Comparison of ENCODE assay signal across 12 cellular contexts in the genomic region with DNA sequence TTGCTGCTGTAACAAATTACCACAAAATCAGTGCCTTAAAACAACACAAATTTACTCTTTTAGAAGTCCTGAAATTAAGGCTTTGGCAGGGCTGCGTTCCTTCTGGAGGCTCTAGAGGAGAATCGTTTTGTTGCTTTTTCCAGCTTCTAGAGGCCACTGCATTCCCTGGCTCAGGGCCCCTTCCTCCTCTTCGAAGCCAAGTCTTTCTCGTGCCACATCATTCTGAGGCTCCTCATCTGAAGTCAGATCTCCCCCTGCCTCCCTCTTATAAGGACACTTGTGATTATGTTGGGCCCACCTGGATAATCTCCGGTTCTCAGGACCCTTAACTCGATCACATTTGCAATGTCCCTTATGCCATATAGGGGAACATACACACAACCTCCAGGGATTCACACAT. TPM values are rescaled to one million over a fixed set of nuclear protein-coding genes. Genes with fewer than 3 reads are reported as not detected.
DNase-seq lines count a peak whose midpoint lies in the region; ATAC-seq and TF ChIP-seq lines count a peak whose summit lies in the region.
"Had no signal": no experiment of that assay in that cellular context is flagged by ENCODE, and none has a peak within 500 bp of the region (broad histone marks: within the 10 kb centered on the region; RNA-seq: fewer than 3 reads in every experiment).

No MANE protein-coding gene starts in this region.

- H3K27me3 Mint-ChIP-seq in activated naive CD4-positive, alpha-beta T cell treated with anti-CD3 and anti-CD28 coated beads for 36 hours (ENCODE audit: low read depth), result no peaks in the 10 kb centered on the region
- H3K27me3 Mint-ChIP-seq in activated T-helper 17 cell treated with anti-CD3 and anti-CD28 coated beads, Interleukin-2, amount 50 U/mL, for 72 hours, result no peaks in the 10 kb centered on the region

- no peak for DNase-seq in activated naive CD4-positive, alpha-beta T cell treated with anti-CD3 and anti-CD28 coated beads for 36 hours
- no peak for DNase-seq in activated naive CD4-positive, alpha-beta T cell treated with Interleukin-2 at 50 U/mL for 16 hours
- no peak for DNase-seq in thyroid gland
- DNase-seq in SW 1271 (lab: John Stamatoyannopoulos, UW), result no peak
- DNase-seq: cerebellar nuclear complex; NCI-H2227 treated with DMSO at 0.1 percent for 48 hours; pancreas; stimulated activated CD4-positive, alpha-beta T cell treated with anti-CD3 and anti-CD28 coated beads, Interleukin-4, amount 100 ng/mL, for 4 hours had no signal

- no peak for TF ChIP-seq CTCF in thyroid gland (IDR thresholded peaks at IDR 0.05)

- H3K9ac ChIP-seq in mucosa of rectum (ENCODE audit: low read depth in 1 of 2, low read length in 2 of 2), result no peak overlapping the region

- peaks cover 88% of the 10 kb centered on the region for H3K4me1 Mint-ChIP-seq in activated naive CD4-positive, alpha-beta T cell treated with anti-CD3 and anti-CD28 coated beads for 36 hours (ENCODE audit: low read depth)
- peaks cover 60% of the 10 kb centered on the region for H3K4me1 Mint-ChIP-seq in activated T-helper 17 cell treated with anti-CD3 and anti-CD28 coated beads, Interleukin-2, amount 50 U/mL, for 72 hours

- CTCF ChIA-PET in activated naive CD4-positive, alpha-beta T cell treated with anti-CD3 and anti-CD28 coated beads for 36 hours (lab: Charles Lee), result interaction anchor here (0.8 to 2.0 kb wide), 8 partner anchors 31 to 83 kb away, joined by 3 to 13 read pairs (median 4); no protein-coding TSS in a partner anchor

- 75 to 81% methylated on average over 6 of the region's 6 CpGs for WGBS in thyroid gland, 2 donors

- H3K4me3 Mint-ChIP-seq in activated naive CD4-positive, alpha-beta T cell treated with anti-CD3 and anti-CD28 coated beads for 36 hours, result no peak overlapping the region
- peak overlapping the region; percentile 17 for H3K4me3 Mint-ChIP-seq in activated T-helper 17 cell treated with anti-CD3 and anti-CD28 coated beads, Interleukin-2, amount 50 U/mL, for 72 hours

- no peaks in the 10 kb centered on the region for H3K9me3 Mint-ChIP-seq in activated naive CD4-positive, alpha-beta T cell treated with anti-CD3 and anti-CD28 coated beads for 36 hours
- no peaks in the 10 kb centered on the region for H3K9me3 Mint-ChIP-seq in activated T-helper 17 cell treated with anti-CD3 and anti-CD28 coated beads, Interleukin-2, amount 50 U/mL, for 72 hours

- intact Hi-C loops in activated naive CD4-positive, alpha-beta T cell treated with anti-CD3 and anti-CD28 coated beads for 36 hours (cut with micrococcal nuclease), result loop anchor here (10.0 kb wide), 1 partner anchor 883 kb away; no protein-coding TSS in a partner anchor
- intact Hi-C loops in thyroid gland (cut with DNase I), result no loop called here

- peak overlapping the region; percentile 39 for H3K27ac Mint-ChIP-seq in activated naive CD4-positive, alpha-beta T cell treated with anti-CD3 and anti-CD28 coated beads for 36 hours
- peak overlapping the region; percentile 71 for H3K27ac Mint-ChIP-seq in activated T-helper 17 cell treated with anti-CD3 and anti-CD28 coated beads, Interleukin-2, amount 50 U/mL, for 72 hours

- H3K27me3 ChIP-seq in mucosa of rectum (ENCODE audit: control insufficient read depth in 2 of 2, insufficient read depth in 2 of 2, low read length in 2 of 2) (no peaks in the 10 kb centered on the region), thyroid gland (no peaks in the 10 kb centered on the region)
- H3K27me3 ChIP-seq: pancreas had no signal

- H3K27ac ChIP-seq in mucosa of rectum (ENCODE audit: low read depth in 2 of 2, low read length in 2 of 2) (peak overlapping the region; percentile 49 to 52), thyroid gland (peak overlapping the region; percentile 19 to 54 (median 22))

- H3K4me1 ChIP-seq in mucosa of rectum (ENCODE audit: control insufficient read depth in 2 of 2, insufficient read depth in 2 of 2, low read length in 2 of 2), result peaks cover 55 to 67% of the 10 kb centered on the region in 2 donors
- peaks cover 49 to 77% of the 10 kb centered on the region in 2 donors for H3K4me1 ChIP-seq in thyroid gland

- peaks cover 8 to 14% of the 10 kb centered on the region in 2 donors for H3K36me3 ChIP-seq in mucosa of rectum (ENCODE audit: control insufficient read depth in 2 of 2, insufficient read depth in 2 of 2, low read length in 2 of 2)
- no peaks in the 10 kb centered on the region for H3K36me3 ChIP-seq in thyroid gland
- H3K36me3 ChIP-seq: pancreas had no signal

- no peaks in the 10 kb centered on the region for H3K9me3 ChIP-seq in mucosa of rectum (ENCODE audit: control insufficient read depth in 2 of 2, low read length in 2 of 2)
- H3K9me3 ChIP-seq in thyroid gland, result no peaks in the 10 kb centered on the region
- H3K9me3 ChIP-seq: pancreas had no signal

- no peak for ATAC-seq in activated T-helper 17 cell treated with anti-CD3 and anti-CD28 coated beads, Interleukin-2, amount 50 U/mL, for 72 hours (replicated peaks)
- ATAC-seq in HG03095 (IDR thresholded peaks at IDR 0.05; ENCODE audit: unreplicated experiment) (no peak), GM18519 (IDR thresholded peaks at IDR 0.05; ENCODE audit: low FRiP score, unreplicated experiment) (no peak)
- ATAC-seq: pancreas had no signal

- H3K4me3 ChIP-seq in mucosa of rectum (ENCODE audit: low read length in 2 of 2) (no peak overlapping the region), thyroid gland (replicated peaks in 1 of 3) (no peak overlapping the region)
- H3K4me3 ChIP-seq: pancreas had no signal

- no peak for TF ChIP-seq POLR2A in thyroid gland (IDR thresholded peaks at IDR 0.05)

- peaks cover 28% of the 10 kb centered on the region for H3K36me3 Mint-ChIP-seq in activated naive CD4-positive, alpha-beta T cell treated with anti-CD3 and anti-CD28 coated beads for 36 hours (ENCODE audit: low read depth)
- peaks cover 58% of the 10 kb centered on the region for H3K36me3 Mint-ChIP-seq in activated T-helper 17 cell treated with anti-CD3 and anti-CD28 coated beads, Interleukin-2, amount 50 U/mL, for 72 hours (ENCODE audit: low read depth)

RNA-seq across cellular contexts. Expression of gene SLC22A5, which starts 48.0 kb away (rescaled TPM):
- 1 to 10 TPM; 3.1 to 3.6 TPM for total RNA-seq in activated naive CD4-positive, alpha-beta T cell treated with anti-CD3 and anti-CD28 coated beads for 36 hours
- 1 to 10 TPM; 3.2 to 3.5 TPM for total RNA-seq in activated T-helper 17 cell treated with anti-CD3 and anti-CD28 coated beads, Interleukin-2, amount 50 U/mL, for 72 hours
- 10 to 100 TPM; 18.1 to 28.3 (median 24.2) TPM for total RNA-seq in thyroid gland

Comparison
In these comparisons a context has a peak if more than half of its experiments do, and no peak if none do; other contexts are left out.
1. RNA of gene SLC22A5, which starts 48.0 kb away (total RNA-seq): 18.1 to 28.3 TPM in thyroid gland; 3.1 to 3.6 TPM in activated naive CD4-positive, alpha-beta T cell treated with anti-CD3 and anti-CD28 coated beads for 36 hours and 3.2 to 3.5 TPM in activated T-helper 17 cell treated with anti-CD3 and anti-CD28 coated beads, Interleukin-2, amount 50 U/mL, for 72 hours; every median in the first group is over 4 times any median in the second.